Comparison of ENCODE assay signal across 1 cellular context in the genomic region with DNA sequence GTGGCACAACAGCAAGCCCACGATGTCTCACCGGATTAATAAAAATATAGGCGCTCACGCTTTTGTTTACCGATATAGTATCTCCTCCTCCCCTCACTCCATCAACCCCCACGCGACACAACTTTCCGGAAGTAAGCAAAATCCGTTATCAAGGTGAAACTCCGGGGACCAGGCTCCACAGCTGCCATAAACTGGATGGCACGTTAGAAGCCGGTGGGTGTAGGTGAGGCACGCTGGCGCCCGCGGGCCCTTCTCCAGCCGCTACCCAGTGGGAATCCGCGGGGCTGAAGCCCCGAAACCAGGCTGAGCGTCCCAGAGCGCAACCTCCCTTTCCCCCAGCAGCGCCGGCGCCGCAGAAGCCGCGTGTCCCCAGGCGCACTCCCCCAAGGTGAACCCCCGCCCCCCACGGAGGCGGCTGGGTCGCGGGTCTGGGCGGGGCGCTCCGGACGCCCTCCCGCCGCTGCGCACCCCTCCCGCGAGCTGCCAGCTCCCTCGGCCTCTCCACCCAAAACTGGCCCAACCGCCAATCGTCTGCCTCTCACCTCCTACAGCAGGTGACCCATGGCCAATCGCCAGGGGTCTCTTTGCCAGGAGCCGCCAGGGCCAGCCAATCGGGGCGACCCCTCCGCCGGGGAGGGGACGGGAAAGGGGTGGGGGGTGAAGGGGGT.
TF ChIP-seq lines count a peak whose summit lies in the region.

No MANE protein-coding gene starts in this region.

TF ChIP-seq in K562, 482 proteins besides CTCF, POLR2A, EP300 and RAD21 (continued from another document and continues in another):
- TF ChIP-seq, protein P1, sequence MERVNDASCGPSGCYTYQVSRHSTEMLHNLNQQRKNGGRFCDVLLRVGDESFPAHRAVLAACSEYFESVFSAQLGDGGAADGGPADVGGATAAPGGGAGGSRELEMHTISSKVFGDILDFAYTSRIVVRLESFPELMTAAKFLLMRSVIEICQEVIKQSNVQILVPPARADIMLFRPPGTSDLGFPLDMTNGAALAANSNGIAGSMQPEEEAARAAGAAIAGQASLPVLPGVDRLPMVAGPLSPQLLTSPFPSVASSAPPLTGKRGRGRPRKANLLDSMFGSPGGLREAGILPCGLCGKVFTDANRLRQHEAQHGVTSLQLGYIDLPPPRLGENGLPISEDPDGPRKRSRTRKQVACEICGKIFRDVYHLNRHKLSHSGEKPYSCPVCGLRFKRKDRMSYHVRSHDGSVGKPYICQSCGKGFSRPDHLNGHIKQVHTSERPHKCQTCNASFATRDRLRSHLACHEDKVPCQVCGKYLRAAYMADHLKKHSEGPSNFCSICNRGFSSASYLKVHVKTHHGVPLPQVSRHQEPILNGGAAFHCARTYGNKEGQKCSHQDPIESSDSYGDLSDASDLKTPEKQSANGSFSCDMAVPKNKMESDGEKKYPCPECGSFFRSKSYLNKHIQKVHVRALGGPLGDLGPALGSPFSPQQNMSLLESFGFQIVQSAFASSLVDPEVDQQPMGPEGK (CRISPR knock-in tag; IDR thresholded peaks at IDR 0.05; ENCODE audit: borderline replicate concordance): no peak
- TF ChIP-seq, protein P2, sequence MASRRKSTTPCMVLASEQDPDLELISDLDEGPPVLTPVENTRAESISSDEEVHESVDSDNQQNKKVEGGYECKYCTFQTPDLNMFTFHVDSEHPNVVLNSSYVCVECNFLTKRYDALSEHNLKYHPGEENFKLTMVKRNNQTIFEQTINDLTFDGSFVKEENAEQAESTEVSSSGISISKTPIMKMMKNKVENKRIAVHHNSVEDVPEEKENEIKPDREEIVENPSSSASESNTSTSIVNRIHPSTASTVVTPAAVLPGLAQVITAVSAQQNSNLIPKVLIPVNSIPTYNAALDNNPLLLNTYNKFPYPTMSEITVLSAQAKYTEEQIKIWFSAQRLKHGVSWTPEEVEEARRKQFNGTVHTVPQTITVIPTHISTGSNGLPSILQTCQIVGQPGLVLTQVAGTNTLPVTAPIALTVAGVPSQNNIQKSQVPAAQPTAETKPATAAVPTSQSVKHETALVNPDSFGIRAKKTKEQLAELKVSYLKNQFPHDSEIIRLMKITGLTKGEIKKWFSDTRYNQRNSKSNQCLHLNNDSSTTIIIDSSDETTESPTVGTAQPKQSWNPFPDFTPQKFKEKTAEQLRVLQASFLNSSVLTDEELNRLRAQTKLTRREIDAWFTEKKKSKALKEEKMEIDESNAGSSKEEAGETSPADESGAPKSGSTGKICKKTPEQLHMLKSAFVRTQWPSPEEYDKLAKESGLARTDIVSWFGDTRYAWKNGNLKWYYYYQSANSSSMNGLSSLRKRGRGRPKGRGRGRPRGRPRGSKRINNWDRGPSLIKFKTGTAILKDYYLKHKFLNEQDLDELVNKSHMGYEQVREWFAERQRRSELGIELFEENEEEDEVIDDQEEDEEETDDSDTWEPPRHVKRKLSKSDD (conservative IDR thresholded peaks at IDR 0.05; ENCODE audit: low read length): no peak
- TF ChIP-seq, protein P3, sequence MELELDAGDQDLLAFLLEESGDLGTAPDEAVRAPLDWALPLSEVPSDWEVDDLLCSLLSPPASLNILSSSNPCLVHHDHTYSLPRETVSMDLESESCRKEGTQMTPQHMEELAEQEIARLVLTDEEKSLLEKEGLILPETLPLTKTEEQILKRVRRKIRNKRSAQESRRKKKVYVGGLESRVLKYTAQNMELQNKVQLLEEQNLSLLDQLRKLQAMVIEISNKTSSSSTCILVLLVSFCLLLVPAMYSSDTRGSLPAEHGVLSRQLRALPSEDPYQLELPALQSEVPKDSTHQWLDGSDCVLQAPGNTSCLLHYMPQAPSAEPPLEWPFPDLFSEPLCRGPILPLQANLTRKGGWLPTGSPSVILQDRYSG (tag; conservative IDR thresholded peaks at IDR 0.05; ENCODE audit: low read depth): no peak
- TF ChIP-seq HDAC2 (IDR thresholded peaks at IDR 0.05) (peak; percentile 78), MCM2 (IDR thresholded peaks at IDR 0.05; ENCODE audit: low read depth) (no peak), KAT2B (IDR thresholded peaks at IDR 0.05; ENCODE audit: low read depth, low read length) (no peak), KDM5B (IDR thresholded peaks at IDR 0.05; ENCODE audit: insufficient replicate concordance, low read depth, low read length) (peak; percentile 78), HDAC1 (IDR thresholded peaks at IDR 0.05) (peak; percentile 6 to 84; a peak in 2 of 4 replicates), ZNF431 (CRISPR knock-in tag; IDR thresholded peaks at IDR 0.05) (no peak), CCAR2 (IDR thresholded peaks at IDR 0.05; ENCODE audit: low read depth, low read length) (no peak), LEF1 (IDR thresholded peaks at IDR 0.05) (peak; percentile 75), CXXC5 (CRISPR knock-in tag; IDR thresholded peaks at IDR 0.05) (peak; percentile 93), ETV1 (tag; conservative IDR thresholded peaks at IDR 0.05; ENCODE audit: low read depth) (peak; percentile 86), HNRNPL (IDR thresholded peaks at IDR 0.05; ENCODE audit: low read depth, low read length) (no peak), NFE2L1 (tag; IDR thresholded peaks at IDR 0.05; ENCODE audit: borderline replicate concordance, low read depth) (no peak), ZNF133 (CRISPR knock-in tag; IDR thresholded peaks at IDR 0.05) (no peak), ZFX (CRISPR knock-in tag; IDR thresholded peaks at IDR 0.05) (no peak), FOXA3 (CRISPR knock-in tag; conservative IDR thresholded peaks at IDR 0.05 in 1 of 2, IDR thresholded peaks at IDR 0.05 in 1 of 2) (no peak), ZNF766 (CRISPR knock-in tag; conservative IDR thresholded peaks at IDR 0.05) (no peak), CBFA2T2 (conservative IDR thresholded peaks at IDR 0.05) (0 out of 2 replicates have a peak, but pooled peaks have one; percentile 2), WHSC1 (IDR thresholded peaks at IDR 0.05; ENCODE audit: low read length) (no peak), PTTG1 (tag; IDR thresholded peaks at IDR 0.05; ENCODE audit: low read depth) (no peak), ZBTB7A (IDR thresholded peaks at IDR 0.05; ENCODE audit: borderline replicate concordance, control insufficient read depth, low read depth, low read length) (peak; percentile 89), U2AF2 (optimal IDR thresholded peaks at IDR 0.05; ENCODE audit: low read depth, low read length) (no peak), SREBF1 (IDR thresholded peaks at IDR 0.05; ENCODE audit: borderline replicate concordance, low read depth, low read length) (no peak)
- TF ChIP-seq, protein P4, sequence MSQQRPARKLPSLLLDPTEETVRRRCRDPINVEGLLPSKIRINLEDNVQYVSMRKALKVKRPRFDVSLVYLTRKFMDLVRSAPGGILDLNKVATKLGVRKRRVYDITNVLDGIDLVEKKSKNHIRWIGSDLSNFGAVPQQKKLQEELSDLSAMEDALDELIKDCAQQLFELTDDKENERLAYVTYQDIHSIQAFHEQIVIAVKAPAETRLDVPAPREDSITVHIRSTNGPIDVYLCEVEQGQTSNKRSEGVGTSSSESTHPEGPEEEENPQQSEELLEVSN (IDR thresholded peaks at IDR 0.05; ENCODE audit: borderline replicate concordance in 1 of 2, extremely low read depth in 1 of 2, insufficient read depth in 1 of 2, insufficient read length in 1 of 2, low read depth in 1 of 2, low read length in 1 of 2, poor library complexity in 1 of 2, severe bottlenecking in 1 of 2): peak; percentile 26 to 86
- TF ChIP-seq, protein P5, sequence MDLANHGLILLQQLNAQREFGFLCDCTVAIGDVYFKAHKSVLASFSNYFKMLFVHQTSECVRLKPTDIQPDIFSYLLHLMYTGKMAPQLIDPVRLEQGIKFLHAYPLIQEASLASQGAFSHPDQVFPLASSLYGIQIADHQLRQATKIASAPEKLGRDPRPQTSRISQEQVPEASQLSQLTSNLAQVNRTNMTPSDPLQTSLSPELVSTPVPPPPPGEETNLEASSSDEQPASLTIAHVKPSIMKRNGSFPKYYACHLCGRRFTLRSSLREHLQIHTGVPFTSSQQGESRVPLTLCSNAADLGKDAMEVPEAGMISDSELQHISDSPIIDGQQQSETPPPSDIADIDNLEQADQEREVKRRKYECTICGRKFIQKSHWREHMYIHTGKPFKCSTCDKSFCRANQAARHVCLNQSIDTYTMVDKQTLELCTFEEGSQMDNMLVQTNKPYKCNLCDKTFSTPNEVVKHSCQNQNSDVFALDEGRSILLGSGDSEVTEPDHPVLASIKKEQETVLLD (IDR thresholded peaks at IDR 0.05): no peak; the same call in 1 of the 2 replicates
- TF ChIP-seq, protein P6, sequence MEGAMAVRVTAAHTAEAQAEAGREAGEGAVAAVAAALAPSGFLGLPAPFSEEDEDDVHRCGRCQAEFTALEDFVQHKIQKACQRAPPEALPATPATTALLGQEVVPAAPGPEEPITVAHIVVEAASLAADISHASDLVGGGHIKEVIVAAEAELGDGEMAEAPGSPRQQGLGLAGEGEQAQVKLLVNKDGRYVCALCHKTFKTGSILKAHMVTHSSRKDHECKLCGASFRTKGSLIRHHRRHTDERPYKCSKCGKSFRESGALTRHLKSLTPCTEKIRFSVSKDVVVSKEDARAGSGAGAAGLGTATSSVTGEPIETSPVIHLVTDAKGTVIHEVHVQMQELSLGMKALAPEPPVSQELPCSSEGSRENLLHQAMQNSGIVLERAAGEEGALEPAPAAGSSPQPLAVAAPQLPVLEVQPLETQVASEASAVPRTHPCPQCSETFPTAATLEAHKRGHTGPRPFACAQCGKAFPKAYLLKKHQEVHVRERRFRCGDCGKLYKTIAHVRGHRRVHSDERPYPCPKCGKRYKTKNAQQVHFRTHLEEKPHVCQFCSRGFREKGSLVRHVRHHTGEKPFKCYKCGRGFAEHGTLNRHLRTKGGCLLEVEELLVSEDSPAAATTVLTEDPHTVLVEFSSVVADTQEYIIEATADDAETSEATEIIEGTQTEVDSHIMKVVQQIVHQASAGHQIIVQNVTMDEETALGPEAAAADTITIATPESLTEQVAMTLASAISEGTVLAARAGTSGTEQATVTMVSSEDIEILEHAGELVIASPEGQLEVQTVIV (CRISPR knock-in tag; IDR thresholded peaks at IDR 0.05; ENCODE audit: borderline replicate concordance): no peak
- TF ChIP-seq, protein P7, sequence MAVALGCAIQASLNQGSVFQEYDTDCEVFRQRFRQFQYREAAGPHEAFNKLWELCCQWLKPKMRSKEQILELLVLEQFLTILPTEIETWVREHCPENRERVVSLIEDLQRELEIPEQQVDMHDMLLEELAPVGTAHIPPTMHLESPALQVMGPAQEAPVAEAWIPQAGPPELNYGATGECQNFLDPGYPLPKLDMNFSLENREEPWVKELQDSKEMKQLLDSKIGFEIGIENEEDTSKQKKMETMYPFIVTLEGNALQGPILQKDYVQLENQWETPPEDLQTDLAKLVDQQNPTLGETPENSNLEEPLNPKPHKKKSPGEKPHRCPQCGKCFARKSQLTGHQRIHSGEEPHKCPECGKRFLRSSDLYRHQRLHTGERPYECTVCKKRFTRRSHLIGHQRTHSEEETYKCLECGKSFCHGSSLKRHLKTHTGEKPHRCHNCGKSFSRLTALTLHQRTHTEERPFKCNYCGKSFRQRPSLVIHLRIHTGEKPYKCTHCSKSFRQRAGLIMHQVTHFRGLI (CRISPR knock-in tag; IDR thresholded peaks at IDR 0.05): no peak
- TF ChIP-seq, protein P8, sequence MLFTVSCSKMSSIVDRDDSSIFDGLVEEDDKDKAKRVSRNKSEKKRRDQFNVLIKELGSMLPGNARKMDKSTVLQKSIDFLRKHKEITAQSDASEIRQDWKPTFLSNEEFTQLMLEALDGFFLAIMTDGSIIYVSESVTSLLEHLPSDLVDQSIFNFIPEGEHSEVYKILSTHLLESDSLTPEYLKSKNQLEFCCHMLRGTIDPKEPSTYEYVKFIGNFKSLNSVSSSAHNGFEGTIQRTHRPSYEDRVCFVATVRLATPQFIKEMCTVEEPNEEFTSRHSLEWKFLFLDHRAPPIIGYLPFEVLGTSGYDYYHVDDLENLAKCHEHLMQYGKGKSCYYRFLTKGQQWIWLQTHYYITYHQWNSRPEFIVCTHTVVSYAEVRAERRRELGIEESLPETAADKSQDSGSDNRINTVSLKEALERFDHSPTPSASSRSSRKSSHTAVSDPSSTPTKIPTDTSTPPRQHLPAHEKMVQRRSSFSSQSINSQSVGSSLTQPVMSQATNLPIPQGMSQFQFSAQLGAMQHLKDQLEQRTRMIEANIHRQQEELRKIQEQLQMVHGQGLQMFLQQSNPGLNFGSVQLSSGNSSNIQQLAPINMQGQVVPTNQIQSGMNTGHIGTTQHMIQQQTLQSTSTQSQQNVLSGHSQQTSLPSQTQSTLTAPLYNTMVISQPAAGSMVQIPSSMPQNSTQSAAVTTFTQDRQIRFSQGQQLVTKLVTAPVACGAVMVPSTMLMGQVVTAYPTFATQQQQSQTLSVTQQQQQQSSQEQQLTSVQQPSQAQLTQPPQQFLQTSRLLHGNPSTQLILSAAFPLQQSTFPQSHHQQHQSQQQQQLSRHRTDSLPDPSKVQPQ (CRISPR knock-in tag; IDR thresholded peaks at IDR 0.05; ENCODE audit: borderline replicate concordance): no peak
- TF ChIP-seq, protein P9, sequence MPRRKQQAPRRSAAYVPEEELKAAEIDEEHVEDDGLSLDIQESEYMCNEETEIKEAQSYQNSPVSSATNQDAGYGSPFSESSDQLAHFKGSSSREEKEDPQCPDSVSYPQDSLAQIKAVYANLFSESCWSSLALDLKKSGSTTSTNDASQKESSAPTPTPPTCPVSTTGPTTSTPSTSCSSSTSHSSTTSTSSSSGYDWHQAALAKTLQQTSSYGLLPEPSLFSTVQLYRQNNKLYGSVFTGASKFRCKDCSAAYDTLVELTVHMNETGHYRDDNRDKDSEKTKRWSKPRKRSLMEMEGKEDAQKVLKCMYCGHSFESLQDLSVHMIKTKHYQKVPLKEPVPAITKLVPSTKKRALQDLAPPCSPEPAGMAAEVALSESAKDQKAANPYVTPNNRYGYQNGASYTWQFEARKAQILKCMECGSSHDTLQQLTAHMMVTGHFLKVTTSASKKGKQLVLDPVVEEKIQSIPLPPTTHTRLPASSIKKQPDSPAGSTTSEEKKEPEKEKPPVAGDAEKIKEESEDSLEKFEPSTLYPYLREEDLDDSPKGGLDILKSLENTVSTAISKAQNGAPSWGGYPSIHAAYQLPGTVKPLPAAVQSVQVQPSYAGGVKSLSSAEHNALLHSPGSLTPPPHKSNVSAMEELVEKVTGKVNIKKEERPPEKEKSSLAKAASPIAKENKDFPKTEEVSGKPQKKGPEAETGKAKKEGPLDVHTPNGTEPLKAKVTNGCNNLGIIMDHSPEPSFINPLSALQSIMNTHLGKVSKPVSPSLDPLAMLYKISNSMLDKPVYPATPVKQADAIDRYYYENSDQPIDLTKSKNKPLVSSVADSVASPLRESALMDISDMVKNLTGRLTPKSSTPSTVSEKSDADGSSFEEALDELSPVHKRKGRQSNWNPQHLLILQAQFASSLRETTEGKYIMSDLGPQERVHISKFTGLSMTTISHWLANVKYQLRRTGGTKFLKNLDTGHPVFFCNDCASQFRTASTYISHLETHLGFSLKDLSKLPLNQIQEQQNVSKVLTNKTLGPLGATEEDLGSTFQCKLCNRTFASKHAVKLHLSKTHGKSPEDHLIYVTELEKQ (CRISPR knock-in tag; IDR thresholded peaks at IDR 0.05): no peak
- TF ChIP-seq, protein P10, sequence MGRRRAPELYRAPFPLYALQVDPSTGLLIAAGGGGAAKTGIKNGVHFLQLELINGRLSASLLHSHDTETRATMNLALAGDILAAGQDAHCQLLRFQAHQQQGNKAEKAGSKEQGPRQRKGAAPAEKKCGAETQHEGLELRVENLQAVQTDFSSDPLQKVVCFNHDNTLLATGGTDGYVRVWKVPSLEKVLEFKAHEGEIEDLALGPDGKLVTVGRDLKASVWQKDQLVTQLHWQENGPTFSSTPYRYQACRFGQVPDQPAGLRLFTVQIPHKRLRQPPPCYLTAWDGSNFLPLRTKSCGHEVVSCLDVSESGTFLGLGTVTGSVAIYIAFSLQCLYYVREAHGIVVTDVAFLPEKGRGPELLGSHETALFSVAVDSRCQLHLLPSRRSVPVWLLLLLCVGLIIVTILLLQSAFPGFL (CRISPR knock-in tag; IDR thresholded peaks at IDR 0.05): peak; percentile 93; the same call in 1 of the 2 replicates
